In genomic region chr12:21849878-21850277, GRCh38 we compare ENCODE assay signal across 22 cellular contexts.
"Had no signal": no experiment of that assay in that cellular context is flagged by ENCODE, and none has a peak within 500 bp of the region (broad histone marks: within the 10 kb centered on the region; RNA-seq: fewer than 3 reads in every experiment).

No MANE protein-coding gene starts in this region.

- H3K4me1 ChIP-seq: body of pancreas, sigmoid colon, testis had no signal

- H3K27ac ChIP-seq: body of pancreas, dorsolateral prefrontal cortex, ovary, sigmoid colon, testis, upper lobe of left lung had no signal

- FAIRE-seq: colon, keratinocyte had no signal

- DNase-seq: activated CD4-positive, alpha-beta T cell treated with anti-CD3 and anti-CD28 coated beads, Interleukin-2, amount 10 ng/mL, durations not matched to agents 24 days and 14 days; activated CD4-positive, CD25-positive, alpha-beta regulatory T cell; activated CD8-positive, alpha-beta T cell treated with anti-CD3 and anti-CD28 coated beads, Interleukin-2, amount 10 ng/mL, durations not matched to agents 7 days and 5 days; activated naive CD4-positive, alpha-beta T cell treated with Interleukin-2 at 50 U/mL for 16 hours; activated naive CD8-positive, alpha-beta T cell treated with anti-CD3 and anti-CD28 coated beads, Interleukin-2, amount 10 ng/mL, durations not matched to agents 7 days and 5 days; activated T-cell treated with anti-CD3 and anti-CD28 coated beads, Interleukin-2, amount 50 U/mL, for 24 hours; body of pancreas; central memory CD4-positive, alpha-beta T cell; dorsolateral prefrontal cortex; hippocampal formation; mesenchymal stem cell; mucosa of descending colon; naive B cell; ovary; sigmoid colon; stimulated activated CD4-positive, alpha-beta T cell treated with anti-CD3 and anti-CD28 coated beads, Interleukin-4, amount 100 ng/mL, for 4 hours; T1000; testis; upper lobe of left lung had no signal

- H3K36me3 ChIP-seq: ovary, upper lobe of left lung had no signal

- ATAC-seq: activated CD8-positive, alpha-beta T cell treated with anti-CD3 and anti-CD28 coated beads, Interleukin-2, amount 10 ng/mL, durations not matched to agents 7 days and 5 days; body of pancreas; mucosa of descending colon; stimulated activated memory B cell treated with anti-CD40 and anti-IgM and Interleukin-4, amounts not matched to agents 10 μg/mL and 1 μg/mL and 100 μg/mL, for 72 hours had no signal

- H3K4me3 ChIP-seq: body of pancreas, dorsolateral prefrontal cortex, mucosa of descending colon, ovary, sigmoid colon, testis, upper lobe of left lung had no signal

- H3K27me3 ChIP-seq: body of pancreas, ovary, sigmoid colon, testis, upper lobe of left lung had no signal

- H3K9me3 ChIP-seq: body of pancreas, mucosa of descending colon, ovary, sigmoid colon, testis, upper lobe of left lung had no signal
